Comparison of ENCODE assay signal across 8 cellular contexts in the genomic region with DNA sequence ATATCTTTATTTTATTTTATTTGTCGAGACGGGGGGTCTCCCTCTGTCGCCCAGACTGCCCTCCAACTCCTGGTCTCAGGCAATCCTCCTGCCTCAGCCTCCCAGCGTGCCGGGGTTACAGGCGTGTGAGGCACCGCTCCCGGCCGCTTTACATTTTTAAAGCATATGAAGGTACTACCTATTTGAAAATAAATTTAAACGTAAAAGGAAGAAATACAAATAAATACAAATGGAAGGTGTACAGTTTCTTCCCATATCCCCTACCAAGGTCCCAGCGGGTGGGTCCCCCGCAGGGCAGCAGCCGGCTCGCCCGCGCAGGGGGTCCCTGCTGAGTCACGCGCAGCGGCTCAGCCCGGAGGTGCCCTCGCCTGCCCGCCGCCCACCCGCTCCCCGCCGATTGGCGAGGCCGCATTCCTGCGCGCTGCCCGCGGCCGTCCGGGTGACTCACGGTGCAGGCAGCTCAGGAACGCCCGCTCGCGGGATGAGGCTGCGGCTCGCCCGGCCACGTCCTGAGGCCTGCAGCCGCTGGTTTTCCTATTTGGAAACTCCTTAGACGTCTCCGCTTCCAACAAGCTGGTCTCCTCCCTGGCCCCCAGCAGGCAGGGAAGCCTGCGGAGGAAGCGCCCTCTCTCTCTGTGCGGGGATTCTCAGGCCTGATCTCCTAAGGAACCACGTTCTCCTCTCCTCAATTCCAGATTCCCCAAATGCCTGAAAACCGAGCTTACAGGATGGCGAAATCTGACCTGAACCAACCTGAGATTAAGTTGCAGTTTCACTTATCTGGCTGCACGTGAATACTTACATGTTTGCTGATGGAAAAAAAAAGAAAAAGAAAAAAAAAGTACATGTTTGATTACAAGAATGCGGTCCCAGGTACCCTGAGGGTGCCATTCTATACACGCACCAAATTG. TPM values are rescaled to one million over a fixed set of nuclear protein-coding genes. Genes with fewer than 3 reads are reported as not detected.
DNase-seq lines count a peak whose midpoint lies in the region; ATAC-seq and TF ChIP-seq lines count a peak whose summit lies in the region.

No MANE protein-coding gene starts in this region.

- H3K4me3 ChIP-seq in GM23338: peak overlapping the region; percentile 32
- H3K4me3 ChIP-seq in SJCRH30: peak overlapping the region; percentile 42
- H3K4me3 ChIP-seq in coronary artery: peak overlapping the region; percentile 67

- H3K27ac ChIP-seq in GM23338 (ENCODE audit: low read depth) (peak overlapping the region; percentile 94), SJCRH30 (peak overlapping the region; percentile 76), coronary artery (peak overlapping the region; percentile 40 to 85)

- H3K9me3 Mint-ChIP-seq in GM23338: no peaks in the 10 kb centered on the region

- intact Hi-C loops in left colon (cut with DNase I, micrococcal nuclease): no loop called here

- H3K4me1 Mint-ChIP-seq in GM23338: peaks cover 50% of the 10 kb centered on the region

- TF ChIP-seq CTCF in GM23338 (conservative IDR thresholded peaks at IDR 0.05; ENCODE audit: low read depth in 2 of 2): no peak
- TF ChIP-seq CTCF in coronary artery (IDR thresholded peaks at IDR 0.05): no peak

- H3K4me2 ChIP-seq in GM23338: peak overlapping the region; percentile 53

- no peaks in the 10 kb centered on the region for H3K9me2 ChIP-seq in GM23338 (ENCODE audit: insufficient read depth)

- no peaks in the 10 kb centered on the region for H3K36me3 Mint-ChIP-seq in GM23338 (ENCODE audit: low read depth)

- no peaks in the 10 kb centered on the region for H4K20me1 ChIP-seq in GM23338 (replicated peaks; ENCODE audit: insufficient read depth)

- peak overlapping the region; percentile 55 for H3K4me3 Mint-ChIP-seq in GM23338

- peak overlapping the region; percentile 98 for H3K27ac Mint-ChIP-seq in GM23338

- H3K79me2 ChIP-seq in GM23338 (replicated peaks; ENCODE audit: insufficient read depth): no peaks in the 10 kb centered on the region

- H3K4me1 ChIP-seq in GM23338 (ENCODE audit: insufficient read depth) (peaks cover 41% of the 10 kb centered on the region), SJCRH30 (peaks cover 14% of the 10 kb centered on the region)

- H3K9me3 ChIP-seq in SJCRH30 (replicated peaks): no peaks in the 10 kb centered on the region

- H3F3A ChIP-seq in GM23338 (replicated peaks; ENCODE audit: low read depth): peaks cover 11% of the 10 kb centered on the region

- ATAC-seq in GM23338: peak; percentile 93
- ATAC-seq in left colon: peak; percentile 98
- ATAC-seq in GM18907 (IDR thresholded peaks at IDR 0.05; ENCODE audit: unreplicated experiment): no peak
- ATAC-seq in HG03439 (IDR thresholded peaks at IDR 0.05; ENCODE audit: unreplicated experiment): no peak

- no peaks in the 10 kb centered on the region for H3K36me3 ChIP-seq in GM23338 (ENCODE audit: insufficient read depth)
- H3K36me3 ChIP-seq in SJCRH30: no peaks in the 10 kb centered on the region

- no peaks in the 10 kb centered on the region for H3K27me3 ChIP-seq in GM23338 (ENCODE audit: insufficient read depth)
- no peaks in the 10 kb centered on the region for H3K27me3 ChIP-seq in SJCRH30

- no peak overlapping the region for H2AFZ ChIP-seq in GM23338

- peak; percentile 95 for DNase-seq in GM23338 (ENCODE audit: low spot score)
- peak; percentile 91 to 95 for DNase-seq in SJCRH30
- DNase-seq in coronary artery (ENCODE audit: low spot score): peak; percentile 91
- peak; percentile 51 to 72 for DNase-seq in left colon
- peak; percentile 30 to 32 for DNase-seq in stimulated activated CD4-positive, alpha-beta T cell treated with anti-CD3 and anti-CD28 coated beads, Interleukin-15, amount 100 ng/mL, for 48 hours (ENCODE audit: low read depth in 2 of 2)
- DNase-seq in NK-92 treated with Interleukin-12 subunit alpha and Interleukin-12 subunit beta, amount 100 ng/mL, for 24 hours (lab: John Stamatoyannopoulos, UW): no peak

- H3K27me3 Mint-ChIP-seq in GM23338 (ENCODE audit: insufficient read depth, low read depth, poor library complexity): peaks cover 15% of the 10 kb centered on the region

TF ChIP-seq in GM23338, 12 proteins besides CTCF, POLR2A, EP300 and RAD21:
- TF ChIP-seq ZNF331 (CRISPR knock-in tag; IDR thresholded peaks at IDR 0.05; ENCODE audit: low read depth) (no peak; the same call in 1 of the 2 replicates), CREB1 (CRISPR knock-in tag; IDR thresholded peaks at IDR 0.05; ENCODE audit: low read depth) (peak; percentile 38), ZNF114 (CRISPR knock-in tag; IDR thresholded peaks at IDR 0.05) (no peak), POLR2AphosphoS5 (IDR thresholded peaks at IDR 0.05; ENCODE audit: low read depth) (0 out of 2 replicates have a peak, but pooled peaks have one; percentile 26), ZNF462 (CRISPR knock-in tag; IDR thresholded peaks at IDR 0.05) (peak; percentile 15; the same call in 1 of the 2 replicates)

RNA-seq across cellular contexts. Expression of gene MAP3K14, which starts 54.8 kb away (rescaled TPM):
- 3.9 and 4.9 TPM in 2 replicates for total RNA-seq in GM23338 (2014; rRNA removed; shearing (Covaris generic))
- 1.3 and 1.4 TPM in 2 replicates for polyA plus RNA-seq in GM23338 (2016; fragmentation: Nextera tagmentation; extraction: Ambion mirVana)
- total RNA-seq in SJCRH30 (2014; rRNA removed; shearing (Covaris generic)): 3.9 and 4.7 TPM in 2 replicates
- total RNA-seq in left colon: 10 to 100 TPM; 13.0 to 13.3 TPM

Comparison
In these comparisons a context has a peak if more than half of its experiments do, and no peak if none do; other contexts are left out.
1. ATAC-seq: peak in GM23338 (single experiment) and left colon (single experiment); none in GM18907 (single experiment) and HG03439 (single experiment).
2. Peak in every context shown above with its lines, with median percentiles within 50 percentile points of each other: H3K27ac ChIP-seq and H3K4me3 ChIP-seq.